Comparison of ENCODE assay signal across 8 cellular contexts in the genomic region with DNA sequence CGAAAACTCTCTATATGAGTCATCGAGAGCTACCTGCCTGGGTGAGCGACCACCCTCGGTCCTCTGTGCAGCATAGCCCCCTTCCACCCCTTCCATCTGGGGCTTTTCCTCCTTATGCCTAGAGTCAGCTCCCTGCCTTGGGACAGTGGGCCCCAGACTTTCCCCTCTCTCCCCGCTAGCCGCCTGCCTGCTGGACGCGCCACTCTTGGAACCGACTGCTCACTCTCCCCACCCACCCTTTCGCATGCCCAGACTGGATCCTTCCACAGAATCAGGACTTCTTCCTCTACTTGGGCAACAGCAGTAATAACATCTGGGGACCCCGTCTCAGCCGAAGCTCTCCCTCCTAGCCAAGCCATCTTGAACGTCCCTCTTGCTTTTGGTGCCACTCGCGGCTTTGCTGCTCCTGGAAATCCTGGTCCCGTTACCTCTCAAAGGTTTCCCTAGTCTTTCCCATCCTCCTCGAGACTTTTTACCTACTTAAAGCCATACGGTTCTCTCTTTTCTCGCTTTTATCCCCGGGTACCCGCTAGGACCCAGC. TPM values are rescaled to one million over a fixed set of nuclear protein-coding genes. Genes with fewer than 3 reads are reported as not detected.
DNase-seq lines count a peak whose midpoint lies in the region; ATAC-seq, FAIRE-seq and TF ChIP-seq lines count a peak whose summit lies in the region.

No MANE protein-coding gene starts in this region.

- H3K4me3 ChIP-seq in GM23248 (peak overlapping the region; percentile 95), pancreas (peak overlapping the region; percentile 64 to 82 (median 76))

- H4K20me1 ChIP-seq in GM23248 (ENCODE audit: insufficient read depth): no peaks in the 10 kb centered on the region

- in situ Hi-C loops in GM23248 (cut with MboI): no loop called here

- H3K9ac ChIP-seq in GM23248: peak overlapping the region; percentile 84

- peak overlapping the region; percentile 98 for H3K4me3 Mint-ChIP-seq in WTC11

- H3K4me1 ChIP-seq in GM23248 (ENCODE audit: insufficient read depth): peaks cover 20% of the 10 kb centered on the region
- peaks cover 5% of the 10 kb centered on the region for H3K4me1 ChIP-seq in foreskin keratinocyte
- peaks cover 10 to 27% (median 12%) of the 10 kb centered on the region in 3 donors for H3K4me1 ChIP-seq in pancreas

- H3K27ac ChIP-seq in GM23248: peak overlapping the region; percentile 56
- peak overlapping the region; percentile 65 for H3K27ac ChIP-seq in foreskin keratinocyte
- peak overlapping the region; percentile 67 to 89 (median 77) for H3K27ac ChIP-seq in pancreas

- no peaks in the 10 kb centered on the region for H3K27me3 ChIP-seq in GM23248 (replicated peaks; ENCODE audit: insufficient read depth)
- no peaks in the 10 kb centered on the region for H3K27me3 ChIP-seq in foreskin keratinocyte
- H3K27me3 ChIP-seq in pancreas: no peaks in the 10 kb centered on the region

- ATAC-seq in WTC11 (no peak), foreskin keratinocyte (peak; percentile 0), pancreas (peak; percentile 4 to 15 (median 12)), GM18517 (IDR thresholded peaks at IDR 0.05; ENCODE audit: unreplicated experiment) (no peak), HG02840 (IDR thresholded peaks at IDR 0.05; ENCODE audit: low FRiP score, unreplicated experiment) (no peak)

- peak overlapping the region; percentile 74 for H2AFZ ChIP-seq in GM23248

- no peaks in the 10 kb centered on the region; the same call in 1 of the 2 replicates for H3K27me3 Mint-ChIP-seq in WTC11 (ENCODE audit: low read depth)

- peaks cover 30% of the 10 kb centered on the region for H3K4me1 Mint-ChIP-seq in WTC11

- DNase-seq in AG08396 (ENCODE audit: low spot score) (peak; percentile 44), GM23248 (peak; percentile 66), WTC11 (ENCODE audit: low spot score) (no peak), foreskin keratinocyte (no peak), pancreas (peak in 1 of 6 donors; percentile 40), COLO668 (lab: John Stamatoyannopoulos, UW; ENCODE audit: unreplicated experiment) (no peak)

- H3K36me3 ChIP-seq in GM23248 (ENCODE audit: low read depth): peaks cover 15% of the 10 kb centered on the region; the same call in 1 of the 2 replicates
- H3K36me3 ChIP-seq in pancreas: peaks cover 3 to 32% (median 4%) of the 10 kb centered on the region in 3 donors

- POLR2A ChIA-PET in WTC11 (lab: Charles Lee): interaction anchor here (0.8 to 5.3 kb wide), 11 partner anchors 11 to 102 kb away, joined by 3 to 104 read pairs (median 11); partner anchors contain the start of genes ERBB3, MYL6, PA2G4 and RNF41

- no peaks in the 10 kb centered on the region for H3K9me3 ChIP-seq in GM23248 (ENCODE audit: low read depth)
- H3K9me3 ChIP-seq in pancreas: no peaks in the 10 kb centered on the region

- peak overlapping the region; percentile 99 for H3K27ac Mint-ChIP-seq in WTC11

- peaks cover 32% of the 10 kb centered on the region for H3F3A ChIP-seq in GM23248 (ENCODE audit: insufficient read depth)

- H3K4me2 ChIP-seq in GM23248 (ENCODE audit: unreplicated experiment): peak overlapping the region; percentile 85

- no peak for TF ChIP-seq CTCF in WTC11 (IDR thresholded peaks at IDR 0.05)
- no peak for TF ChIP-seq CTCF in foreskin keratinocyte (conservative IDR thresholded peaks at IDR 0.05)
- TF ChIP-seq CTCF in pancreas (IDR thresholded peaks at IDR 0.05): no peak

- 2 to 3% methylated on average over 21 of the region's 21 CpGs for WGBS in GM23248 (ENCODE audit: low coverage in 1 of 2, low lambda C conversion rate in 2 of 2, missing lambda C conversion rate in 2 of 2), 2 experiments
- WGBS in pancreas, 2 donors: 0% methylated on average over 21 of the region's 21 CpGs

- CTCF ChIA-PET in WTC11 (lab: Charles Lee): interaction anchor here (0.5 to 4.2 kb wide), 24 partner anchors 7 to 508 kb away, joined by 3 to 61 read pairs (median 6); partner anchors contain the start of genes ANKRD52, COQ10A, MYL6 and MYL6B

- peaks cover 37% of the 10 kb centered on the region for H3K36me3 Mint-ChIP-seq in WTC11

- H3K79me2 ChIP-seq in GM23248 (ENCODE audit: insufficient read depth): peaks cover 67% of the 10 kb centered on the region

- intact Hi-C loops in pancreas (cut with DNase I): loop anchor here in 1 of 3 donors (10.0 kb wide), 1 partner anchor 326 kb away; the partner anchor contains the start of gene MIP

- no peaks in the 10 kb centered on the region for H3K9me2 ChIP-seq in GM23248 (ENCODE audit: insufficient read depth)

- no peak for FAIRE-seq in pancreas (lab: Jason Lieb, UNC)

- H3K9me3 Mint-ChIP-seq in WTC11: no peaks in the 10 kb centered on the region

TF ChIP-seq in WTC11, 78 proteins besides CTCF, POLR2A, EP300 and RAD21:
- TF ChIP-seq TEAD1 (CRISPR knock-in tag; IDR thresholded peaks at IDR 0.05): no peak
- TF ChIP-seq ETV6 (CRISPR knock-in tag; IDR thresholded peaks at IDR 0.05): 0 out of 2 replicates have a peak, but pooled peaks have one; percentile 26
- TF ChIP-seq, protein P1, sequence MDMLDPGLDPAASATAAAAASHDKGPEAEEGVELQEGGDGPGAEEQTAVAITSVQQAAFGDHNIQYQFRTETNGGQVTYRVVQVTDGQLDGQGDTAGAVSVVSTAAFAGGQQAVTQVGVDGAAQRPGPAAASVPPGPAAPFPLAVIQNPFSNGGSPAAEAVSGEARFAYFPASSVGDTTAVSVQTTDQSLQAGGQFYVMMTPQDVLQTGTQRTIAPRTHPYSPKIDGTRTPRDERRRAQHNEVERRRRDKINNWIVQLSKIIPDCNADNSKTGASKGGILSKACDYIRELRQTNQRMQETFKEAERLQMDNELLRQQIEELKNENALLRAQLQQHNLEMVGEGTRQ (CRISPR knock-in tag; IDR thresholded peaks at IDR 0.05): no peak
- TF ChIP-seq ZNF671 (CRISPR knock-in tag; IDR thresholded peaks at IDR 0.05): no peak
TF ChIP-seq in WTC11: peak in this region for 1.

RNA-seq across cellular contexts. Expression of gene ESYT1, which starts 0.7 kb away (rescaled TPM):
- 164 and 216 TPM in 2 replicates for total RNA-seq in GM23248 (2014; rRNA removed; shearing (Covaris generic))
- 108 and 115 TPM in 2 replicates for polyA plus RNA-seq in GM23248 (2016; fragmentation: Nextera tagmentation; extraction: Ambion mirVana)
- total RNA-seq in WTC11 (2021): 77.7 to 80.8 TPM (median 80.1 TPM) in 3 replicates
- total RNA-seq in foreskin keratinocyte: 144 and 152 TPM in 2 replicates
- 97.9 and 105 TPM in 2 replicates for polyA plus RNA-seq in foreskin keratinocyte
- 10 to 100 TPM; 42.8 to 55.1 (median 46.5) TPM for total RNA-seq in pancreas
- 10 to 100 TPM; 22.5 to 40.2 TPM for polyA plus RNA-seq in pancreas

RNA-seq across cellular contexts. Expression of gene ZC3H10, which starts 10.7 kb away (rescaled TPM):
- total RNA-seq in GM23248 (2014; rRNA removed; shearing (Covaris generic)): 1.9 and 2.7 TPM in 2 replicates
- polyA plus RNA-seq in GM23248 (2016; fragmentation: Nextera tagmentation; extraction: Ambion mirVana) (3.0 and 3.3 TPM in 2 replicates), foreskin keratinocyte (1.4 and 1.5 TPM in 2 replicates), pancreas (1 to 10 TPM; 1.9 to 3.0 TPM)
- total RNA-seq in WTC11 (2021) (11.3 to 13.6 TPM (median 13.1 TPM) in 3 replicates), foreskin keratinocyte (2.4 and 2.9 TPM in 2 replicates), pancreas (1 to 10 TPM; 2.6 to 4.1 (median 3.2) TPM)

RNA-seq across cellular contexts. Expression of gene RPL41, which starts 12.3 kb away (rescaled TPM):
- total RNA-seq in GM23248 (2014; rRNA removed; shearing (Covaris generic)): 1,463 and 1,892 TPM in 2 replicates
- polyA plus RNA-seq in GM23248 (2016; fragmentation: Nextera tagmentation; extraction: Ambion mirVana) (2,480 and 2,545 TPM in 2 replicates), foreskin keratinocyte (7,188 and 7,608 TPM in 2 replicates), pancreas (1,000 to 10,000 TPM; 1,821 to 3,381 TPM)
- total RNA-seq in WTC11 (2021) (4,004 to 4,366 TPM (median 4,314 TPM) in 3 replicates), foreskin keratinocyte (4,994 and 5,148 TPM in 2 replicates), pancreas (1,000 to 10,000 TPM; 2,275 to 3,960 (median 2,741) TPM)

RNA-seq across cellular contexts. Expression of gene MYL6B, which starts 23.6 kb away (rescaled TPM):
- 23.5 and 53.2 TPM in 2 replicates for total RNA-seq in GM23248 (2014; rRNA removed; shearing (Covaris generic))
- polyA plus RNA-seq in GM23248 (2016; fragmentation: Nextera tagmentation; extraction: Ambion mirVana) (67.8 and 72.8 TPM in 2 replicates), foreskin keratinocyte (93.6 and 101 TPM in 2 replicates), pancreas (10 to 100 TPM; 39.3 to 65.9 TPM)
- total RNA-seq in WTC11 (2021) (171 to 180 TPM (median 173 TPM) in 3 replicates), foreskin keratinocyte (72.0 and 81.4 TPM in 2 replicates), pancreas (10 to 100 TPM in 5 of 6 donors, 1 to 10 TPM in 1; 6.7 to 18.2 (median 14.7) TPM)

RNA-seq across cellular contexts. Expression of gene PA2G4, which starts 24.4 kb away (rescaled TPM):
- total RNA-seq in GM23248 (2014; rRNA removed; shearing (Covaris generic)): 115 and 120 TPM in 2 replicates
- polyA plus RNA-seq in GM23248 (2016; fragmentation: Nextera tagmentation; extraction: Ambion mirVana) (152 and 157 TPM in 2 replicates), foreskin keratinocyte (213 and 297 TPM in 2 replicates), pancreas (10 to 100 TPM; 38.2 to 43.5 TPM)
- total RNA-seq in WTC11 (2021) (198 to 249 TPM (median 199 TPM) in 3 replicates), foreskin keratinocyte (259 and 335 TPM in 2 replicates), pancreas (10 to 100 TPM; 30.1 to 59.8 (median 42.7) TPM)

Comparison
In these comparisons a context has a peak if more than half of its experiments do, and no peak if none do; other contexts are left out.
1. DNase-seq: peak in AG08396 (single experiment) and GM23248 (single experiment); none in WTC11 (single experiment), foreskin keratinocyte (0 of 2) and COLO668 (single experiment).
2. ATAC-seq: peak in foreskin keratinocyte (single experiment) and pancreas (4 of 4); none in WTC11 (single experiment), GM18517 (single experiment) and HG02840 (single experiment).
3. Peak in every context shown above with its lines, with median percentiles within 50 percentile points of each other: H3K27ac ChIP-seq.